ENCODE assay signal across 1 cellular context in the genomic region with DNA sequence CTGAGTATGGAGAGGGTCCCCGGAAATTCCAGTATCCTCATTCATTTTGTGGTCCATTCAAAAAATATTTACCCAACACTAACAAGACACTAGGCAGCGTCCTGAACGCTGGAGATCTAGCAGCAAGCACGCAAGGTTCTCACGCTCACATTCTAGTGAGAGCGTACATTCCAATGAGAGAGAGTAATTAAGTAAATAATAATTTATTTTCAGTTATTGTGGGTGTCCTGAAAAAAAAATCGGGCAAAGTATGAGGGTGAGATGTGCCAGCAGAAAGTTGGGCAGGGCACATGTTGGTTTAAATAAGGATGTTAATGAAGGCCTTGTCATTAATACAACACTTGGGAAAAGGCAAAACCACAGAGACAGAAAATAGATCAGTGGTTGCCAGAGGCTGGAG.
TF ChIP-seq lines count a peak whose summit lies in the region.

No MANE protein-coding gene starts in this region.

TF ChIP-seq in K562, 482 proteins besides CTCF, POLR2A, EP300 and RAD21:
- TF ChIP-seq, protein P1, sequence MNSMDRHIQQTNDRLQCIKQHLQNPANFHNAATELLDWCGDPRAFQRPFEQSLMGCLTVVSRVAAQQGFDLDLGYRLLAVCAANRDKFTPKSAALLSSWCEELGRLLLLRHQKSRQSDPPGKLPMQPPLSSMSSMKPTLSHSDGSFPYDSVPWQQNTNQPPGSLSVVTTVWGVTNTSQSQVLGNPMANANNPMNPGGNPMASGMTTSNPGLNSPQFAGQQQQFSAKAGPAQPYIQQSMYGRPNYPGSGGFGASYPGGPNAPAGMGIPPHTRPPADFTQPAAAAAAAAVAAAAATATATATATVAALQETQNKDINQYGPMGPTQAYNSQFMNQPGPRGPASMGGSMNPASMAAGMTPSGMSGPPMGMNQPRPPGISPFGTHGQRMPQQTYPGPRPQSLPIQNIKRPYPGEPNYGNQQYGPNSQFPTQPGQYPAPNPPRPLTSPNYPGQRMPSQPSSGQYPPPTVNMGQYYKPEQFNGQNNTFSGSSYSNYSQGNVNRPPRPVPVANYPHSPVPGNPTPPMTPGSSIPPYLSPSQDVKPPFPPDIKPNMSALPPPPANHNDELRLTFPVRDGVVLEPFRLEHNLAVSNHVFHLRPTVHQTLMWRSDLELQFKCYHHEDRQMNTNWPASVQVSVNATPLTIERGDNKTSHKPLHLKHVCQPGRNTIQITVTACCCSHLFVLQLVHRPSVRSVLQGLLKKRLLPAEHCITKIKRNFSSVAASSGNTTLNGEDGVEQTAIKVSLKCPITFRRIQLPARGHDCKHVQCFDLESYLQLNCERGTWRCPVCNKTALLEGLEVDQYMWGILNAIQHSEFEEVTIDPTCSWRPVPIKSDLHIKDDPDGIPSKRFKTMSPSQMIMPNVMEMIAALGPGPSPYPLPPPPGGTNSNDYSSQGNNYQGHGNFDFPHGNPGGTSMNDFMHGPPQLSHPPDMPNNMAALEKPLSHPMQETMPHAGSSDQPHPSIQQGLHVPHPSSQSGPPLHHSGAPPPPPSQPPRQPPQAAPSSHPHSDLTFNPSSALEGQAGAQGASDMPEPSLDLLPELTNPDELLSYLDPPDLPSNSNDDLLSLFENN (IDR thresholded peaks at IDR 0.05; ENCODE audit: low read depth in 2 of 2, low read length in 2 of 2) = no peak
- TF ChIP-seq PTRF (tag; IDR thresholded peaks at IDR 0.05) (no peak), DPF2 (IDR thresholded peaks at IDR 0.05) (no peak), ETV5 (CRISPR knock-in tag; IDR thresholded peaks at IDR 0.05; ENCODE audit: low read depth) (no peak), FIP1L1 (IDR thresholded peaks at IDR 0.05; ENCODE audit: low read depth, low read length, poor library complexity, severe bottlenecking) (no peak), STAT5B (CRISPR knock-in tag; IDR thresholded peaks at IDR 0.05) (no peak), ZNF830 (CRISPR knock-in tag; IDR thresholded peaks at IDR 0.05) (no peak), SIN3B (IDR thresholded peaks at IDR 0.05; ENCODE audit: low read depth) (no peak), HDAC1 (IDR thresholded peaks at IDR 0.05) (no peak), ZNF699 (CRISPR knock-in tag; IDR thresholded peaks at IDR 0.05; ENCODE audit: insufficient replicate concordance) (no peak)
- TF ChIP-seq, protein P2, sequence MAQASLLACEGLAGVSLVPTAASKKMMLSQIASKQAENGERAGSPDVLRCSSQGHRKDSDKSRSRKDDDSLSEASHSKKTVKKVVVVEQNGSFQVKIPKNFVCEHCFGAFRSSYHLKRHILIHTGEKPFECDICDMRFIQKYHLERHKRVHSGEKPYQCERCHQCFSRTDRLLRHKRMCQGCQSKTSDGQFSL (CRISPR knock-in tag; IDR thresholded peaks at IDR 0.05) = no peak
- TF ChIP-seq, protein P2 (tag; IDR thresholded peaks at IDR 0.05) = no peak
- TF ChIP-seq, protein P3, sequence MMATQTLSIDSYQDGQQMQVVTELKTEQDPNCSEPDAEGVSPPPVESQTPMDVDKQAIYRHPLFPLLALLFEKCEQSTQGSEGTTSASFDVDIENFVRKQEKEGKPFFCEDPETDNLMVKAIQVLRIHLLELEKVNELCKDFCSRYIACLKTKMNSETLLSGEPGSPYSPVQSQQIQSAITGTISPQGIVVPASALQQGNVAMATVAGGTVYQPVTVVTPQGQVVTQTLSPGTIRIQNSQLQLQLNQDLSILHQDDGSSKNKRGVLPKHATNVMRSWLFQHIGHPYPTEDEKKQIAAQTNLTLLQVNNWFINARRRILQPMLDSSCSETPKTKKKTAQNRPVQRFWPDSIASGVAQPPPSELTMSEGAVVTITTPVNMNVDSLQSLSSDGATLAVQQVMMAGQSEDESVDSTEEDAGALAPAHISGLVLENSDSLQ (IDR thresholded peaks at IDR 0.05) = no peak
- TF ChIP-seq, protein P4, sequence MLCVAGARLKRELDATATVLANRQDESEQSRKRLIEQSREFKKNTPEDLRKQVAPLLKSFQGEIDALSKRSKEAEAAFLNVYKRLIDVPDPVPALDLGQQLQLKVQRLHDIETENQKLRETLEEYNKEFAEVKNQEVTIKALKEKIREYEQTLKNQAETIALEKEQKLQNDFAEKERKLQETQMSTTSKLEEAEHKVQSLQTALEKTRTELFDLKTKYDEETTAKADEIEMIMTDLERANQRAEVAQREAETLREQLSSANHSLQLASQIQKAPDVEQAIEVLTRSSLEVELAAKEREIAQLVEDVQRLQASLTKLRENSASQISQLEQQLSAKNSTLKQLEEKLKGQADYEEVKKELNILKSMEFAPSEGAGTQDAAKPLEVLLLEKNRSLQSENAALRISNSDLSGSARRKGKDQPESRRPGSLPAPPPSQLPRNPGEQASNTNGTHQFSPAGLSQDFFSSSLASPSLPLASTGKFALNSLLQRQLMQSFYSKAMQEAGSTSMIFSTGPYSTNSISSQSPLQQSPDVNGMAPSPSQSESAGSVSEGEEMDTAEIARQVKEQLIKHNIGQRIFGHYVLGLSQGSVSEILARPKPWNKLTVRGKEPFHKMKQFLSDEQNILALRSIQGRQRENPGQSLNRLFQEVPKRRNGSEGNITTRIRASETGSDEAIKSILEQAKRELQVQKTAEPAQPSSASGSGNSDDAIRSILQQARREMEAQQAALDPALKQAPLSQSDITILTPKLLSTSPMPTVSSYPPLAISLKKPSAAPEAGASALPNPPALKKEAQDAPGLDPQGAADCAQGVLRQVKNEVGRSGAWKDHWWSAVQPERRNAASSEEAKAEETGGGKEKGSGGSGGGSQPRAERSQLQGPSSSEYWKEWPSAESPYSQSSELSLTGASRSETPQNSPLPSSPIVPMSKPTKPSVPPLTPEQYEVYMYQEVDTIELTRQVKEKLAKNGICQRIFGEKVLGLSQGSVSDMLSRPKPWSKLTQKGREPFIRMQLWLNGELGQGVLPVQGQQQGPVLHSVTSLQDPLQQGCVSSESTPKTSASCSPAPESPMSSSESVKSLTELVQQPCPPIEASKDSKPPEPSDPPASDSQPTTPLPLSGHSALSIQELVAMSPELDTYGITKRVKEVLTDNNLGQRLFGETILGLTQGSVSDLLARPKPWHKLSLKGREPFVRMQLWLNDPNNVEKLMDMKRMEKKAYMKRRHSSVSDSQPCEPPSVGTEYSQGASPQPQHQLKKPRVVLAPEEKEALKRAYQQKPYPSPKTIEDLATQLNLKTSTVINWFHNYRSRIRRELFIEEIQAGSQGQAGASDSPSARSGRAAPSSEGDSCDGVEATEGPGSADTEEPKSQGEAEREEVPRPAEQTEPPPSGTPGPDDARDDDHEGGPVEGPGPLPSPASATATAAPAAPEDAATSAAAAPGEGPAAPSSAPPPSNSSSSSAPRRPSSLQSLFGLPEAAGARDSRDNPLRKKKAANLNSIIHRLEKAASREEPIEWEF (CRISPR knock-in tag; IDR thresholded peaks at IDR 0.05) = no peak
- TF ChIP-seq, protein P5, sequence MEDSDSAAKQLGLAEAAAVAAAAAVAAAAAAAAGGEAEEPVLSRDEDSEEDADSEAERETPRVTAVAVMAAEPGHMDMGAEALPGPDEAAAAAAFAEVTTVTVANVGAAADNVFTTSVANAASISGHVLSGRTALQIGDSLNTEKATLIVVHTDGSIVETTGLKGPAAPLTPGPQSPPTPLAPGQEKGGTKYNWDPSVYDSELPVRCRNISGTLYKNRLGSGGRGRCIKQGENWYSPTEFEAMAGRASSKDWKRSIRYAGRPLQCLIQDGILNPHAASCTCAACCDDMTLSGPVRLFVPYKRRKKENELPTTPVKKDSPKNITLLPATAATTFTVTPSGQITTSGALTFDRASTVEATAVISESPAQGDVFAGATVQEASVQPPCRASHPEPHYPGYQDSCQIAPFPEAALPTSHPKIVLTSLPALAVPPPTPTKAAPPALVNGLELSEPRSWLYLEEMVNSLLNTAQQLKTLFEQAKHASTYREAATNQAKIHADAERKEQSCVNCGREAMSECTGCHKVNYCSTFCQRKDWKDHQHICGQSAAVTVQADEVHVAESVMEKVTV (CRISPR knock-in tag; IDR thresholded peaks at IDR 0.05) = no peak
